In the genomic region with DNA sequence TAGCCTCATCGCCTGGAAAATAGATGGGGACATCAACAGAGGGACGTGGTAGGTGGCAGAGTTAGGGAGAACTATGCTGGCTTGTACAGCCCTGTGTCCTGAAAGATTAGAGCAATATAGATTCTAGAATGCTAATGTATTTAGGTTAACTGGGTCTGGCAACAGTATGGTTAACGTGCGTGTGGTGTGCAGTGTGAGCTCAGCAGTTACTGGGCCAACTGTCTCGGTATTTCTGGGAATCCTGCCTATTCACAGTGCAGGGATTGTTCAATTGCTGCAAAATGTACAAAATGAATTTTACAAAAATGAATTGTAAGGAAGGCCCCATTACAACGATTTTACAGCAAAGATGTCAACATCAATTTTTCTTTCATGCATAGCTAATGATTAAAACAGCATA, we compare ENCODE assay signal across 15 cellular contexts. TPM values are rescaled to one million over a fixed set of nuclear protein-coding genes. Genes with fewer than 3 reads are reported as not detected.
DNase-seq lines count a peak whose midpoint lies in the region; ATAC-seq and TF ChIP-seq lines count a peak whose summit lies in the region.
"Had no signal": no experiment of that assay in that cellular context is flagged by ENCODE, and none has a peak within 500 bp of the region (broad histone marks: within the 10 kb centered on the region; RNA-seq: fewer than 3 reads in every experiment).

No MANE protein-coding gene starts in this region.

- peak; percentile 83 to 87 for ATAC-seq in left cardiac atrium
- no peak for ATAC-seq in GM21423 (IDR thresholded peaks at IDR 0.05; ENCODE audit: unreplicated experiment)

- H3K4me3 ChIP-seq in MG63: no peak overlapping the region
- no peak overlapping the region for H3K4me3 ChIP-seq in cardiac fibroblast (replicated peaks in 1 of 2; ENCODE audit: low read depth in 2 of 2, low read length in 2 of 2)
- no peak overlapping the region for H3K4me3 ChIP-seq in rectal smooth muscle tissue (ENCODE audit: low read length)
- H3K4me3 ChIP-seq in spleen: no peak overlapping the region

- H3K4me1 ChIP-seq in rectal smooth muscle tissue (ENCODE audit: control insufficient read depth, insufficient read depth, low read length) (peaks cover 41% of the 10 kb centered on the region), spleen (peaks cover 0 to 11% (median 0%) of the 10 kb centered on the region in 6 donors)

- TF ChIP-seq CTCF in cardiac fibroblast (IDR thresholded peaks at IDR 0.05; ENCODE audit: low read depth, low read length): no peak
- no peak for TF ChIP-seq CTCF in spleen (IDR thresholded peaks at IDR 0.05 in 8 of 11, conservative IDR thresholded peaks at IDR 0.05 in 3 of 11)

- no peaks in the 10 kb centered on the region for H3K9me3 ChIP-seq in MG63
- no peaks in the 10 kb centered on the region for H3K9me3 ChIP-seq in spleen

- DNase-seq in MG63 (peak; percentile 56), cardiac fibroblast (ENCODE audit: low read depth in 2 of 2) (peak; percentile 66 to 90), left cardiac atrium (no peak), spleen (no peak), NCI-H748 treated with DMSO at 0.1 percent for 48 hours (lab: John Stamatoyannopoulos, UW) (no peak)
- DNase-seq in stimulated activated CD4-positive, alpha-beta T cell treated with anti-CD3 and anti-CD28 coated beads, Interleukin-2, amount 100 ng/mL, for 24 hours: no peak
- DNase-seq: activated CD4-positive, alpha-beta memory T cell treated with anti-CD3 and anti-CD28 coated beads for 36 hours; activated gamma-delta T cell; erythroblast; immature natural killer cell; NCI-H1417 treated with DMSO at 0.1 percent for 48 hours; NCI-H526 treated with DMSO at 0.1 percent for 48 hours had no signal

- 57 to 83% (median 79%) methylated on average over 6 of the region's 6 CpGs for WGBS in spleen, 5 donors

- no peaks in the 10 kb centered on the region for H3K27me3 ChIP-seq in MG63
- H3K27me3 ChIP-seq in rectal smooth muscle tissue (ENCODE audit: control insufficient read depth, insufficient read depth, low read length): no peaks in the 10 kb centered on the region
- H3K27me3 ChIP-seq in spleen (replicated peaks in 1 of 7): no peaks in the 10 kb centered on the region

- H3K36me3 ChIP-seq in MG63 (no peaks in the 10 kb centered on the region), rectal smooth muscle tissue (ENCODE audit: control insufficient read depth, insufficient read depth, low read length) (no peaks in the 10 kb centered on the region), spleen (peaks cover 0 to 12% (median 0%) of the 10 kb centered on the region in 6 donors)

- intact Hi-C loops in left cardiac atrium (cut with DNase I) (no loop called here), spleen (cut with DNase I; ENCODE audit: low total_unique reads) (no loop called here)

- TF ChIP-seq POLR2A in spleen (IDR thresholded peaks at IDR 0.05): no peak

- H3K9ac ChIP-seq in rectal smooth muscle tissue (ENCODE audit: low read length): no peak overlapping the region

- H3K27ac ChIP-seq in rectal smooth muscle tissue (ENCODE audit: low read depth, low read length) (peak overlapping the region; percentile 12), spleen (no peak overlapping the region)
- H3K27ac ChIP-seq: C4-2B had no signal

RNA-seq across cellular contexts. Expression of gene MEIS2, which starts 20.6 kb away (rescaled TPM):
- total RNA-seq in MG63 (2014; rRNA removed; shearing (Covaris generic); ENCODE audit: low replicate concordance): 2.0 and 3.1 TPM in 2 replicates
- 10 to 100 TPM; 21.1 to 21.5 TPM for total RNA-seq in left cardiac atrium
- 10 to 100 TPM; 18.2 to 57.2 (median 27.7) TPM for total RNA-seq in spleen
- polyA plus RNA-seq in spleen: 1 to 10 TPM; 2.6 to 7.8 (median 3.6) TPM
- total RNA-seq: activated CD4-positive, alpha-beta memory T cell treated with anti-CD3 and anti-CD28 coated beads for 36 hours had no signal
- polyA plus RNA-seq: immature natural killer cell had no signal

Comparison
In these comparisons a context has a peak if more than half of its experiments do, and no peak if none do; other contexts are left out.
1. DNase-seq: peak in MG63 (single experiment) and cardiac fibroblast (2 of 2); none in left cardiac atrium (single experiment), spleen (single experiment), stimulated activated CD4-positive, alpha-beta T cell treated with anti-CD3 and anti-CD28 coated beads, Interleukin-2, amount 100 ng/mL, for 24 hours (0 of 2) and NCI-H748 treated with DMSO at 0.1 percent for 48 hours (single experiment).